In the genomic region with DNA sequence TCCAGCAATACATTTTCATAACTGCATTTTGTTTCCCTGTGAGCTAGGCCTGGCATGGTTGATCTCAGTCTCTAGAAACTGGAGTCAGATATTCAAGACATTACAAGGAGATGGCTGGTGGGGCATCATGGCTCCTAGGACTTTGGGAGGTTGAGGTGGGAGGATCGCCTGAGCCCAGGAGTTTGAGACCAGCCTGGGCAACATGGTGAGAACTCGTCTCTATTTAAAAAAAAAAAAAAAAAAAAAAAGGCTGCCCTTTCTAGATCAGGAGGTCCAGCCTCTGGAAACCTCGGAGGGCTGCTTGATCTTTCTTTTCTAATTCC, we compare ENCODE assay signal across 9 cellular contexts. TPM values are rescaled to one million over a fixed set of nuclear protein-coding genes. Genes with fewer than 3 reads are reported as not detected.
DNase-seq lines count a peak whose midpoint lies in the region; ATAC-seq and TF ChIP-seq lines count a peak whose summit lies in the region.
"Had no signal": no experiment of that assay in that cellular context is flagged by ENCODE, and none has a peak within 500 bp of the region (broad histone marks: within the 10 kb centered on the region; RNA-seq: fewer than 3 reads in every experiment).

No MANE protein-coding gene starts in this region.

- H3K27ac ChIP-seq in effector memory CD4-positive, alpha-beta T cell (ENCODE audit: insufficient read depth, low read length, poor library complexity, severe bottlenecking): peak overlapping the region; percentile 65
- no peak overlapping the region for H3K27ac ChIP-seq in neural progenitor cell

- H3K36me3 ChIP-seq in effector memory CD4-positive, alpha-beta T cell (ENCODE audit: control insufficient read depth, insufficient read depth, low read length): peaks cover 9% of the 10 kb centered on the region
- H3K36me3 ChIP-seq in neural progenitor cell (no peaks in the 10 kb centered on the region), mucosa of descending colon (ENCODE audit: low read depth) (no peaks in the 10 kb centered on the region)

- peaks cover 15% of the 10 kb centered on the region for H3F3A ChIP-seq in neural progenitor cell (ENCODE audit: low read depth)

- no peaks in the 10 kb centered on the region for H3K9me3 Mint-ChIP-seq in CD14-positive monocyte
- H3K9me3 Mint-ChIP-seq in neural progenitor cell: no peaks in the 10 kb centered on the region

- peak overlapping the region; percentile 92 to 98 (median 96) for H3K27ac Mint-ChIP-seq in CD14-positive monocyte
- H3K27ac Mint-ChIP-seq in neural progenitor cell: peak overlapping the region; percentile 96

- no peaks in the 10 kb centered on the region for H3K27me3 ChIP-seq in effector memory CD4-positive, alpha-beta T cell (replicated peaks; ENCODE audit: control insufficient read depth, insufficient read depth, low read length, poor library complexity, severe bottlenecking)
- peaks cover 98% of the 10 kb centered on the region for H3K27me3 ChIP-seq in neural progenitor cell

- peak overlapping the region; percentile 50 for H3K4me2 ChIP-seq in neural progenitor cell

- peak overlapping the region; percentile 76 for H2AFZ ChIP-seq in neural progenitor cell (replicated peaks)

- H3K36me3 Mint-ChIP-seq in CD14-positive monocyte: peaks cover 12 to 21% of the 10 kb centered on the region in 2 donors
- H3K36me3 Mint-ChIP-seq in neural progenitor cell: peaks cover 2% of the 10 kb centered on the region

- peaks cover 20% of the 10 kb centered on the region for H3K4me1 ChIP-seq in effector memory CD4-positive, alpha-beta T cell (ENCODE audit: control insufficient read depth, insufficient read depth, low read length, poor library complexity, severe bottlenecking)
- H3K4me1 ChIP-seq in neural progenitor cell (peaks cover 34% of the 10 kb centered on the region), mucosa of descending colon (ENCODE audit: low read depth) (peaks cover 17% of the 10 kb centered on the region)

- peaks cover 44% of the 10 kb centered on the region for H3K4me1 Mint-ChIP-seq in CD14-positive monocyte
- H3K4me1 Mint-ChIP-seq in neural progenitor cell: peaks cover 49% of the 10 kb centered on the region

- H3K27me3 Mint-ChIP-seq in CD14-positive monocyte (ENCODE audit: low read depth in 3 of 3): peaks cover 0 to 4% (median 3%) of the 10 kb centered on the region in 3 donors
- H3K27me3 Mint-ChIP-seq in neural progenitor cell (ENCODE audit: insufficient read depth, low read depth): peaks cover 9% of the 10 kb centered on the region

- H3K4me3 Mint-ChIP-seq in CD14-positive monocyte: peak overlapping the region; percentile 96 to 99
- H3K4me3 Mint-ChIP-seq in neural progenitor cell: peak overlapping the region; percentile 73

- no peak for TF ChIP-seq POLR2A in NB4 (IDR thresholded peaks at IDR 0.05; ENCODE audit: extremely low read depth, insufficient read length)

- TF ChIP-seq CTCF in CD14-positive monocyte (IDR thresholded peaks at IDR 0.05) (no peak), NB4 (IDR thresholded peaks at IDR 0.05; ENCODE audit: low read depth, low read length) (no peak), neural progenitor cell (IDR thresholded peaks at IDR 0.05) (no peak), mucosa of descending colon (IDR thresholded peaks at IDR 0.05) (no peak)

- no peak overlapping the region for H3K9ac ChIP-seq in neural progenitor cell

- no peak for ATAC-seq in esophagus mucosa
- no peak for ATAC-seq in HG03354 (IDR thresholded peaks at IDR 0.05; ENCODE audit: poor library complexity, severe bottlenecking, unreplicated experiment)
- ATAC-seq in mucosa of descending colon: no peak

- H4K20me1 ChIP-seq in neural progenitor cell (ENCODE audit: low read depth): no peaks in the 10 kb centered on the region

- no peaks in the 10 kb centered on the region for H3K9me3 ChIP-seq in effector memory CD4-positive, alpha-beta T cell (ENCODE audit: control insufficient read depth, low read length)
- H3K9me3 ChIP-seq in neural progenitor cell (ENCODE audit: low read depth) (no peaks in the 10 kb centered on the region), mucosa of descending colon (no peaks in the 10 kb centered on the region)

- intact Hi-C loops in CD14-positive monocyte (cut with micrococcal nuclease) (no loop called here), mucosa of descending colon (cut with DNase I, micrococcal nuclease) (no loop called here)

- no peaks in the 10 kb centered on the region for H3K79me2 ChIP-seq in neural progenitor cell (ENCODE audit: low read depth)

- H3K4me3 ChIP-seq in NB4 (ENCODE audit: low read depth, low read length) (peak overlapping the region; percentile 94), neural progenitor cell (peak overlapping the region; percentile 35), mucosa of descending colon (no peak overlapping the region)
- H3K4me3 ChIP-seq in effector memory CD4-positive, alpha-beta T cell (ENCODE audit: insufficient read depth, low read depth, low read length, poor library complexity, severe bottlenecking): peak overlapping the region; percentile 76

- DNase-seq in CD14-positive monocyte (ENCODE audit: low spot score) (no peak), NB4 (ENCODE audit: low read depth) (no peak), neural progenitor cell (ENCODE audit: low spot score) (no peak), medulla oblongata (ENCODE audit: extremely low spot score) (no peak), mucosa of descending colon (no peak)
- no peak for DNase-seq in effector memory CD4-positive, alpha-beta T cell
- DNase-seq: NCI-H2081 treated with DMSO at 0.1 percent for 48 hours had no signal

RNA-seq across cellular contexts. Expression of a gene that starts 0.4 kb away (rescaled TPM):
- 100 to 1,000 TPM; 623 to 761 TPM for polyA plus RNA-seq in CD14-positive monocyte
- total RNA-seq in neural progenitor cell (ENCODE audit: low replicate concordance): 0.52 and 2.4 TPM in 2 replicates
- 264 TPM for total RNA-seq in esophagus mucosa
- 100 to 1,000 TPM; 125 to 312 (median 254) TPM for total RNA-seq in mucosa of descending colon

RNA-seq across cellular contexts. Expression of a gene that starts 7.2 kb away (rescaled TPM):
- 100 to 1,000 TPM; 171 to 251 TPM for polyA plus RNA-seq in CD14-positive monocyte
- total RNA-seq in neural progenitor cell (ENCODE audit: low replicate concordance) (not detected in 2 replicates), esophagus mucosa (24.2 TPM), mucosa of descending colon (10 to 100 TPM; 10.8 to 39.3 (median 28.3) TPM)

RNA-seq across cellular contexts. Expression of a gene that starts 15.7 kb away (rescaled TPM):
- 10 to 100 TPM; 32.0 to 34.4 TPM for polyA plus RNA-seq in CD14-positive monocyte
- total RNA-seq in neural progenitor cell (ENCODE audit: low replicate concordance) (29.7 and 41.7 TPM in 2 replicates), esophagus mucosa (26.5 TPM), mucosa of descending colon (10 to 100 TPM; 26.4 to 39.1 (median 31.7) TPM)

RNA-seq across cellular contexts. Expression of a gene that starts 18.5 kb away (rescaled TPM):
- polyA plus RNA-seq in CD14-positive monocyte: 100 to 1,000 TPM; 382 to 475 TPM
- 81.3 and 113 TPM in 2 replicates for total RNA-seq in neural progenitor cell (ENCODE audit: low replicate concordance)
- 95.2 TPM for total RNA-seq in esophagus mucosa
- 10 to 100 TPM; 73.7 to 89.5 (median 80.8) TPM for total RNA-seq in mucosa of descending colon

RNA-seq across cellular contexts. Expression of a gene that starts 25.5 kb away (rescaled TPM):
- polyA plus RNA-seq in CD14-positive monocyte: 10 to 100 TPM; 24.7 to 26.6 TPM
- 7.2 and 12.5 TPM in 2 replicates for total RNA-seq in neural progenitor cell (ENCODE audit: low replicate concordance)
- total RNA-seq in esophagus mucosa: 7.9 TPM
- 10 to 100 TPM in 1 of 3 donors, 1 to 10 TPM in 2; 9.4 to 20.9 (median 10.0) TPM for total RNA-seq in mucosa of descending colon

Comparison
In these comparisons a context has a peak if more than half of its experiments do, and no peak if none do; other contexts are left out.
1. RNA of a gene that starts 0.4 kb away (total RNA-seq): 264 TPM in esophagus mucosa (single experiment) and 125 to 312 TPM in mucosa of descending colon; 0.52 to 2.4 TPM in neural progenitor cell; every median in the first group is over 10 times any median in the second.
2. RNA of a gene that starts 7.2 kb away (total RNA-seq): 10.8 to 39.3 TPM in mucosa of descending colon and 24.2 TPM in esophagus mucosa (single experiment); not detected in neural progenitor cell; every median in the first group is over 10 times any median in the second.